In genomic region chr17:7915611-7916382, GRCh38 we compare ENCODE assay signal across 1 cellular context.
TF ChIP-seq lines count a peak whose summit lies in the region.

Gene RNF227, minus strand, starts transcription at chr17:7916289. Its CDS starts 94 bp downstream, at chr17:7916195.

TF ChIP-seq in WTC11, 78 proteins besides CTCF, POLR2A, EP300 and RAD21 (continued from another document and continues in another):
- TF ChIP-seq CREB1 (CRISPR knock-in tag; IDR thresholded peaks at IDR 0.05): peak; percentile 93
- TF ChIP-seq ZNF512 (CRISPR knock-in tag; IDR thresholded peaks at IDR 0.05; ENCODE audit: borderline replicate concordance): no peak
- TF ChIP-seq, protein P1, sequence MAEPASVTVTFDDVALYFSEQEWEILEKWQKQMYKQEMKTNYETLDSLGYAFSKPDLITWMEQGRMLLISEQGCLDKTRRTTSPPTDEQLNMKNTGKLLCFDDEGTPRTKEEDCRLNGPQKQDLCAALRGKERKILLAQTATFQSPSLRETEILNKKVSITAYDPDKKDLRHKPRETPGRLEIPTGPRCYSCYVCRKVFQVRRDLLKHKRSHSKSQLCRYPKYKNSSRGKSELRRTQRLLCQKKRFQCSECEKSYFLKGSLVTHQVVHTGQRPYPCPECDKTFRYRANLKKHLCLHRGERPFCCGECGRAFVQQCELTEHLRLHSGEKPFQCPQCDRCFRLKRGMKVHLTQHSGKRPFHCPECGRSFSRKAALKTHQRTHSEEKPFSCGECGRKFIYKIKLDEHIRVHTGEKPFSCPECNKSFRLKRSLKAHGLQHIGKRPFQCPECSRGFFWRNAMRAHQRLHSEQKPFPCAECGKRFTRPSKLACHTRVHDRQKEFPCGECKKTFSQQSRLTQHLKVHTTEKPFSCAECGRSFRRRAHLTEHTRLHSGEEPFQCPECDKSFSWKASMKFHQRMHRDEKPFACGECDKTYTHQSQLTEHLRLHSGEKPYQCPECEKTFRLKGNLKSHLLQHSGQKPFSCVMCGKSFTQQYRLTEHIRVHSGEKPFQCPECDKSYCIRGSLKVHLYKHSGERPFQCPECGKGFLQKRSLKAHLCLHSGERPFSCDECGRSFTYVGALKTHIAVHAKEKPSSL (CRISPR knock-in tag; conservative IDR thresholded peaks at IDR 0.05): no peak
- no peak for TF ChIP-seq ZNF416 (CRISPR knock-in tag; IDR thresholded peaks at IDR 0.05)
- TF ChIP-seq ZBTB21 (CRISPR knock-in tag; IDR thresholded peaks at IDR 0.05; ENCODE audit: borderline replicate concordance): 0 out of 2 replicates have a peak, but pooled peaks have one; percentile 74
- TF ChIP-seq IRF2 (CRISPR knock-in tag; IDR thresholded peaks at IDR 0.05; ENCODE audit: borderline replicate concordance, low read depth): peak; percentile 88; the same call in 1 of the 2 replicates
- peak; percentile 91; the same call in 1 of the 2 replicates for TF ChIP-seq JUN (CRISPR knock-in tag; IDR thresholded peaks at IDR 0.05)
- TF ChIP-seq PRRX2 (CRISPR knock-in tag; IDR thresholded peaks at IDR 0.05): 0 out of 2 replicates have a peak, but pooled peaks have one; percentile 20
- peak; percentile 78 for TF ChIP-seq SMAD3 (CRISPR knock-in tag; IDR thresholded peaks at IDR 0.05; ENCODE audit: borderline replicate concordance)
- TF ChIP-seq TEAD4 (CRISPR knock-in tag; IDR thresholded peaks at IDR 0.05): no peak; the same call in none of the 2 replicates
- no peak for TF ChIP-seq ZNF532 (CRISPR knock-in tag; IDR thresholded peaks at IDR 0.05; ENCODE audit: borderline replicate concordance)
- TF ChIP-seq NFYB (CRISPR knock-in tag; conservative IDR thresholded peaks at IDR 0.05; ENCODE audit: low read depth): peak; percentile 68
- TF ChIP-seq PRDM15 (CRISPR knock-in tag; IDR thresholded peaks at IDR 0.05): peak; percentile 24; the same call in 1 of the 2 replicates
- peak; percentile 97 for TF ChIP-seq ARID4B (CRISPR knock-in tag; IDR thresholded peaks at IDR 0.05; ENCODE audit: borderline replicate concordance)
- TF ChIP-seq RELA (CRISPR knock-in tag; IDR thresholded peaks at IDR 0.05; ENCODE audit: borderline replicate concordance): peak; percentile 43; the same call in 1 of the 2 replicates
- TF ChIP-seq ZNF317 (CRISPR knock-in tag; IDR thresholded peaks at IDR 0.05; ENCODE audit: borderline replicate concordance, low read depth): peak; percentile 27; the same call in 1 of the 2 replicates
- peak; percentile 98 for TF ChIP-seq NFE2L1 (CRISPR knock-in tag; IDR thresholded peaks at IDR 0.05)
- TF ChIP-seq ZNF232 (CRISPR knock-in tag; IDR thresholded peaks at IDR 0.05): peak; percentile 68
- TF ChIP-seq TP53 (CRISPR knock-in tag; IDR thresholded peaks at IDR 0.05): peak; percentile 96
- TF ChIP-seq, protein P2, sequence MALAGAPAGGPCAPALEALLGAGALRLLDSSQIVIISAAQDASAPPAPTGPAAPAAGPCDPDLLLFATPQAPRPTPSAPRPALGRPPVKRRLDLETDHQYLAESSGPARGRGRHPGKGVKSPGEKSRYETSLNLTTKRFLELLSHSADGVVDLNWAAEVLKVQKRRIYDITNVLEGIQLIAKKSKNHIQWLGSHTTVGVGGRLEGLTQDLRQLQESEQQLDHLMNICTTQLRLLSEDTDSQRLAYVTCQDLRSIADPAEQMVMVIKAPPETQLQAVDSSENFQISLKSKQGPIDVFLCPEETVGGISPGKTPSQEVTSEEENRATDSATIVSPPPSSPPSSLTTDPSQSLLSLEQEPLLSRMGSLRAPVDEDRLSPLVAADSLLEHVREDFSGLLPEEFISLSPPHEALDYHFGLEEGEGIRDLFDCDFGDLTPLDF (CRISPR knock-in tag; IDR thresholded peaks at IDR 0.05): peak; percentile 88
- TF ChIP-seq USF2 (CRISPR knock-in tag; IDR thresholded peaks at IDR 0.05): peak; percentile 97
- TF ChIP-seq ZNF138 (CRISPR knock-in tag; conservative IDR thresholded peaks at IDR 0.05): peak; percentile 50; the same call in 1 of the 2 replicates
- TF ChIP-seq ZNF671 (CRISPR knock-in tag; IDR thresholded peaks at IDR 0.05): no peak
- TF ChIP-seq GTF2I (CRISPR knock-in tag; conservative IDR thresholded peaks at IDR 0.05): no peak
- no peak for TF ChIP-seq CDX4 (CRISPR knock-in tag; IDR thresholded peaks at IDR 0.05; ENCODE audit: borderline replicate concordance)
- TF ChIP-seq ELF4 (CRISPR knock-in tag; IDR thresholded peaks at IDR 0.05; ENCODE audit: low read depth): no peak; the same call in 1 of the 2 replicates
- TF ChIP-seq ZNF396 (CRISPR knock-in tag; IDR thresholded peaks at IDR 0.05; ENCODE audit: borderline replicate concordance): no peak
- no peak for TF ChIP-seq ZMAT4 (CRISPR knock-in tag; IDR thresholded peaks at IDR 0.05)
- TF ChIP-seq MAX (CRISPR knock-in tag; IDR thresholded peaks at IDR 0.05): peak; percentile 92
